33 cellular contexts compared by ENCODE assay signal in the genomic region with DNA sequence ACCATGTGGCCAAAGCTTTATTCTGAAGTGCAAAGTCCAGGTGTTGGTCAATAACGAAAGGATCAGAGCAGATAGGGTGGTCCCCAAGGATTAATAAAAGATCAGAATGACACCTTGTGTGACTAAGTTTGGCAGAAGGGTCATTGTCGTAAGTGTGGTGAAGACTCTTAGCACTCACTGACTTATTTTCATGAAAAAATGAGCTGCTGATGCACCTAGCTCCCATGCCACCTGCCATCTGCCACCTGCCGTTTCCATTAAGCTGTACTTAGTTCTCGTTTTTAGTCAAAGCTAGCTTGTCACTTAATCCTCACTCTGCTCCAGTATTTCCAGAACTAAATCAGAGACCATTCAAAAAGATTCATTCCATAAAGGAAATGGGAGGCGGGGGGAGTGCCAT.
DNase-seq lines count a peak whose midpoint lies in the region; ATAC-seq, FAIRE-seq and TF ChIP-seq lines count a peak whose summit lies in the region.
"Had no signal": no experiment of that assay in that cellular context is flagged by ENCODE, and none has a peak within 500 bp of the region (broad histone marks: within the 10 kb centered on the region; RNA-seq: fewer than 3 reads in every experiment).

No MANE protein-coding gene starts in this region.

- intact Hi-C loops in natural killer cell (cut with micrococcal nuclease): no loop called here

- FAIRE-seq in D721Med (lab: Jason Lieb, UNC): peak; percentile 99
- FAIRE-seq: HTR-8/SVneo, K562, kidney, small intestine had no signal

- no peak overlapping the region for H3K4me3 Mint-ChIP-seq in activated CD8-positive, alpha-beta memory T cell treated with anti-CD3 and anti-CD28 coated beads, Interleukin-2, amount 10 ng/mL, durations not matched to agents 7 days and 5 days
- H3K4me3 Mint-ChIP-seq in natural killer cell: no peak overlapping the region
- H3K4me3 Mint-ChIP-seq: activated naive CD4-positive, alpha-beta T cell treated with anti-CD3 and anti-CD28 coated beads for 36 hours; activated T-helper 1 cell treated with anti-CD3 and anti-CD28 coated beads, Interleukin-12 subunit alpha, Interleukin-12 subunit beta, Interleukin-2, Interleukin-4 antibody, amounts not matched to agents 30 ng/mL and 10 ng/mL and 1 ng/mL, durations not matched to agents 14 hours and 24 hours and 36 hours; dendritic cell treated with granulocyte-macrophage colony-stimulating factor and Interleukin-4, amounts not matched to agents 40 ng/mL and 50 ng/mL, for 4 days; endodermal cell; HFFc6 had no signal

- H3K9me3 Mint-ChIP-seq in activated CD8-positive, alpha-beta memory T cell treated with anti-CD3 and anti-CD28 coated beads, Interleukin-2, amount 10 ng/mL, durations not matched to agents 7 days and 5 days (ENCODE audit: low read depth): peaks cover 6% of the 10 kb centered on the region
- H3K9me3 Mint-ChIP-seq in natural killer cell: peaks cover 3 to 14% of the 10 kb centered on the region in 2 donors
- H3K9me3 Mint-ChIP-seq: activated naive CD4-positive, alpha-beta T cell treated with anti-CD3 and anti-CD28 coated beads for 36 hours; activated T-helper 1 cell treated with anti-CD3 and anti-CD28 coated beads, Interleukin-12 subunit alpha, Interleukin-12 subunit beta, Interleukin-2, Interleukin-4 antibody, amounts not matched to agents 30 ng/mL and 10 ng/mL and 1 ng/mL, durations not matched to agents 14 hours and 24 hours and 36 hours; HFFc6 had no signal

- DNase-seq in D721Med (ENCODE audit: insufficient read length, low spot score) (no peak), DMS53 (lab: John Stamatoyannopoulos, UW) (peak; percentile 53), NCI-H1436 treated with DMSO at 0.1 percent for 48 hours (lab: John Stamatoyannopoulos, UW) (peak; percentile 50), NCI-H82 treated with DMSO at 0.1 percent for 48 hours (lab: John Stamatoyannopoulos, UW; ENCODE audit: unreplicated experiment) (peak; percentile 86), cerebellar cortex (ENCODE audit: low spot score) (no peak), NCI-H2196 (lab: John Stamatoyannopoulos, UW; ENCODE audit: unreplicated experiment) (no peak), natural killer cell (no peak)
- no peak for DNase-seq in activated CD8-positive, alpha-beta memory T cell treated with anti-CD3 and anti-CD28 coated beads, Interleukin-2, amount 10 ng/mL, durations not matched to agents 7 days and 5 days
- DNase-seq: activated CD4-positive, alpha-beta T cell treated with anti-CD3 and anti-CD28 coated beads, Interleukin-2, amount 50 U/mL, for 4 hours; activated CD8-positive, alpha-beta memory T cell treated with anti-CD3 and anti-CD28 coated beads, Interleukin-2, amount 50 U/mL, for 4 hours; activated naive CD4-positive, alpha-beta T cell treated with anti-CD3 and anti-CD28 coated beads for 36 hours; adrenal gland; central memory CD4-positive, alpha-beta T cell; endodermal cell; GOT3; head of caudate nucleus; HFFc6; kidney; left ventricle myocardium superior; mesendoderm; NCI-H446; PC-3; posterior cingulate gyrus; SK-N-SH; small intestine; stimulated activated naive CD8-positive, alpha-beta T cell treated with anti-CD3 and anti-CD28 coated beads, Interleukin-15, Interleukin-2, amounts not matched to agents 100 U/mL and 50 U/mL, for 24 hours; T-helper 2 cell had no signal

- TF ChIP-seq CTCF in D721Med (IDR thresholded peaks at IDR 0.05; ENCODE audit: insufficient read depth, missing control alignments): no peak
- no peak for TF ChIP-seq CTCF in natural killer cell (IDR thresholded peaks at IDR 0.05)

- no peaks in the 10 kb centered on the region for H3K36me3 Mint-ChIP-seq in activated CD8-positive, alpha-beta memory T cell treated with anti-CD3 and anti-CD28 coated beads, Interleukin-2, amount 10 ng/mL, durations not matched to agents 7 days and 5 days
- no peaks in the 10 kb centered on the region for H3K36me3 Mint-ChIP-seq in natural killer cell

- ATAC-seq in activated CD8-positive, alpha-beta memory T cell treated with anti-CD3 and anti-CD28 coated beads, Interleukin-2, amount 10 ng/mL, durations not matched to agents 7 days and 5 days: no peak
- no peak for ATAC-seq in natural killer cell
- ATAC-seq: activated CD4-positive, CD25-positive, alpha-beta regulatory T cell treated with anti-CD3 and anti-CD28 coated beads, Interleukin-2, amount 50 U/mL, for 24 hours; K562; left ventricle myocardium superior; PC-3; Right ventricle myocardium inferior; stimulated activated naive CD8-positive, alpha-beta T cell treated with anti-CD3 and anti-CD28 coated beads, Interleukin-15, Interleukin-2, amounts not matched to agents 100 U/mL and 50 U/mL, for 24 hours had no signal

- CTCF ChIA-PET in activated CD8-positive, alpha-beta memory T cell treated with anti-CD3 and anti-CD28 coated beads, Interleukin-2, amount 10 ng/mL, durations not matched to agents 7 days and 5 days (lab: Charles Lee): no interaction called here

- H3K27ac Mint-ChIP-seq in activated CD8-positive, alpha-beta memory T cell treated with anti-CD3 and anti-CD28 coated beads, Interleukin-2, amount 10 ng/mL, durations not matched to agents 7 days and 5 days: no peak overlapping the region
- no peak overlapping the region for H3K27ac Mint-ChIP-seq in natural killer cell
- H3K27ac Mint-ChIP-seq: activated naive CD4-positive, alpha-beta T cell treated with anti-CD3 and anti-CD28 coated beads for 36 hours; activated T-helper 1 cell treated with anti-CD3 and anti-CD28 coated beads, Interleukin-12 subunit alpha, Interleukin-12 subunit beta, Interleukin-2, Interleukin-4 antibody, amounts not matched to agents 30 ng/mL and 10 ng/mL and 1 ng/mL, durations not matched to agents 14 hours and 24 hours and 36 hours; dendritic cell treated with granulocyte-macrophage colony-stimulating factor and Interleukin-4, amounts not matched to agents 40 ng/mL and 50 ng/mL, for 4 days; endodermal cell had no signal

- no peaks in the 10 kb centered on the region for H3K4me1 Mint-ChIP-seq in activated CD8-positive, alpha-beta memory T cell treated with anti-CD3 and anti-CD28 coated beads, Interleukin-2, amount 10 ng/mL, durations not matched to agents 7 days and 5 days
- no peaks in the 10 kb centered on the region for H3K4me1 Mint-ChIP-seq in natural killer cell

- H3K27me3 Mint-ChIP-seq in activated CD8-positive, alpha-beta memory T cell treated with anti-CD3 and anti-CD28 coated beads, Interleukin-2, amount 10 ng/mL, durations not matched to agents 7 days and 5 days: no peaks in the 10 kb centered on the region
- H3K27me3 Mint-ChIP-seq in natural killer cell (ENCODE audit: low read depth in 2 of 2): no peaks in the 10 kb centered on the region
- H3K27me3 Mint-ChIP-seq: dendritic cell treated with granulocyte-macrophage colony-stimulating factor and Interleukin-4, amounts not matched to agents 40 ng/mL and 50 ng/mL, for 4 days had no signal

Comparison
In these comparisons a context has a peak if more than half of its experiments do, and no peak if none do; other contexts are left out.
1. DNase-seq: peak in DMS53 (single experiment), NCI-H1436 treated with DMSO at 0.1 percent for 48 hours (single experiment) and NCI-H82 treated with DMSO at 0.1 percent for 48 hours (single experiment); none in D721Med (single experiment), activated CD8-positive, alpha-beta memory T cell treated with anti-CD3 and anti-CD28 coated beads, Interleukin-2, amount 10 ng/mL, durations not matched to agents 7 days and 5 days (single experiment), cerebellar cortex (single experiment), NCI-H2196 (single experiment) and natural killer cell (single experiment).